ENCODE assay signal across 1 cellular context in the genomic region with DNA sequence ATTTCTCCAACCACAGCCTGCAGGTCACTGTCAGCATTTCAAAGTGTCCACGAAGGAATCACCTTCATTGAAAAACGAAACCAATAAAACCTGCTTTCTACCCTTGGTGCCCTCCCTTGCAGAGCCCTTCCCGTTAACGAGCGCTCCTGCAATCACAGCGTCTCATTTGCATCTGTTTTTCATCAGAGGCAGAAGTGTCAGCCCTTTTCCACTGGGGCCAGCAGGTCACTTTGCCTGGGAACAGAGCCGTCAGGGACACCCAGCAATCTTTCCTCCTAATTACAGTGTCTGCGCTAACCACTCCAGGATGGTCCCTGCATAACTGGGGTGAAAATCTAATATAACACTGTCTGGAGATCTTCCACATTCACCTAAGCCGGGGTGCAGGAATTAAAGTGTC.
TF ChIP-seq lines count a peak whose summit lies in the region.

No MANE protein-coding gene starts in this region.

TF ChIP-seq in HepG2, 621 proteins besides CTCF, POLR2A, EP300 and RAD21:
- no peak for TF ChIP-seq ZBTB39 (CRISPR knock-in tag; IDR thresholded peaks at IDR 0.05)
- no peak for TF ChIP-seq ZNF550 (CRISPR knock-in tag; IDR thresholded peaks at IDR 0.05; ENCODE audit: borderline replicate concordance)
- TF ChIP-seq MAF1 (CRISPR knock-in tag; IDR thresholded peaks at IDR 0.05; ENCODE audit: borderline replicate concordance), result no peak
- TF ChIP-seq, protein P1, sequence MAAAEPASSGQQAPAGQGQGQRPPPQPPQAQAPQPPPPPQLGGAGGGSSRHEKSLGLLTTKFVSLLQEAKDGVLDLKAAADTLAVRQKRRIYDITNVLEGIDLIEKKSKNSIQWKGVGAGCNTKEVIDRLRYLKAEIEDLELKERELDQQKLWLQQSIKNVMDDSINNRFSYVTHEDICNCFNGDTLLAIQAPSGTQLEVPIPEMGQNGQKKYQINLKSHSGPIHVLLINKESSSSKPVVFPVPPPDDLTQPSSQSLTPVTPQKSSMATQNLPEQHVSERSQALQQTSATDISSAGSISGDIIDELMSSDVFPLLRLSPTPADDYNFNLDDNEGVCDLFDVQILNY (CRISPR knock-in tag; conservative IDR thresholded peaks at IDR 0.05), result no peak
- TF ChIP-seq JDP2 (CRISPR knock-in tag; IDR thresholded peaks at IDR 0.05; ENCODE audit: borderline replicate concordance), result no peak
- no peak for TF ChIP-seq ELF3 (CRISPR knock-in tag; IDR thresholded peaks at IDR 0.05)
- TF ChIP-seq ATF1 (CRISPR knock-in tag; IDR thresholded peaks at IDR 0.05), result no peak
- TF ChIP-seq HIVEP1 (CRISPR knock-in tag; IDR thresholded peaks at IDR 0.05), result no peak
- no peak for TF ChIP-seq CENPX (CRISPR knock-in tag; IDR thresholded peaks at IDR 0.05)
- TF ChIP-seq SIX4 (CRISPR knock-in tag; IDR thresholded peaks at IDR 0.05), result no peak
TF ChIP-seq in HepG2: peak in this region for 0.
